Comparison of ENCODE assay signal across 8 cellular contexts in genomic region chr3:17740703-17741102, GRCh38. TPM values are rescaled to one million over a fixed set of nuclear protein-coding genes. Genes with fewer than 3 reads are reported as not detected.
DNase-seq lines count a peak whose midpoint lies in the region; ATAC-seq, FAIRE-seq and TF ChIP-seq lines count a peak whose summit lies in the region.

No MANE protein-coding gene starts in this region.

- TF ChIP-seq EP300 in suprapubic skin (IDR thresholded peaks at IDR 0.05) = no peak

- peak; percentile 52 for DNase-seq in NCI-H510A treated with DMSO at 0.1 percent for 48 hours (lab: John Stamatoyannopoulos, UW)
- no peak for DNase-seq in NCI-H510A (lab: John Stamatoyannopoulos, UW)
- DNase-seq in NAMALWA (ENCODE audit: low spot score) = peak; percentile 66
- no peak for DNase-seq in activated T-helper 2 cell treated with anti-CD3 and anti-CD28 coated beads, Interferon-gamma antibody, Interleukin-2, Interleukin-4, amounts not matched to agents 10 μg/mL and 5 μg/mL and 100 μg/mL, durations not matched to agents 14 hours and 24 hours and 36 hours (ENCODE audit: low spot score)
- DNase-seq in kidney = no peak
- no peak for DNase-seq in suprapubic skin (ENCODE audit: low spot score in 2 of 2)
- DNase-seq in NCI-H1048 (lab: John Stamatoyannopoulos, UW) = no peak

- intact Hi-C loops in activated T-helper 2 cell treated with anti-CD3 and anti-CD28 coated beads, Interferon-gamma antibody, Interleukin-2, Interleukin-4, amounts not matched to agents 10 μg/mL and 5 μg/mL and 100 μg/mL, durations not matched to agents 14 hours and 24 hours and 36 hours (cut with micrococcal nuclease) = loop anchor here (5.0 to 10.0 kb wide), 2 partner anchors 814 to 1428 kb away; no protein-coding TSS in a partner anchor
- intact Hi-C loops in kidney (cut with DNase I) = no loop called here

- no peak for TF ChIP-seq CTCF in kidney (IDR thresholded peaks at IDR 0.05; ENCODE audit: borderline replicate concordance, extremely low read depth, insufficient read depth)
- TF ChIP-seq CTCF in suprapubic skin (IDR thresholded peaks at IDR 0.05) = no peak

- H3K36me3 ChIP-seq in kidney (ENCODE audit: control insufficient read depth in 1 of 2, insufficient read depth in 2 of 2, low read length in 2 of 2) (no peaks in the 10 kb centered on the region), suprapubic skin (no peaks in the 10 kb centered on the region)

- peaks cover 3 to 8% of the 10 kb centered on the region in 2 donors for H3K4me1 ChIP-seq in kidney (ENCODE audit: control insufficient read depth in 1 of 2, insufficient read depth in 1 of 2, low read depth in 1 of 2, low read length in 2 of 2)
- peaks cover 38% of the 10 kb centered on the region for H3K4me1 ChIP-seq in suprapubic skin

- no peaks in the 10 kb centered on the region for H3K27me3 Mint-ChIP-seq in activated T-helper 2 cell treated with anti-CD3 and anti-CD28 coated beads, Interferon-gamma antibody, Interleukin-2, Interleukin-4, amounts not matched to agents 10 μg/mL and 5 μg/mL and 100 μg/mL, durations not matched to agents 14 hours and 24 hours and 36 hours (ENCODE audit: low read depth)

- peak overlapping the region; percentile 93 for H3K4me3 Mint-ChIP-seq in activated T-helper 2 cell treated with anti-CD3 and anti-CD28 coated beads, Interferon-gamma antibody, Interleukin-2, Interleukin-4, amounts not matched to agents 10 μg/mL and 5 μg/mL and 100 μg/mL, durations not matched to agents 14 hours and 24 hours and 36 hours (ENCODE audit: low read depth)

- H3K9ac ChIP-seq in kidney (ENCODE audit: low read length in 2 of 2) = peak overlapping the region in 1 of 2 donors; percentile 86

- no peak for ATAC-seq in HG02610 (IDR thresholded peaks at IDR 0.05; ENCODE audit: unreplicated experiment)

- peaks cover 22% of the 10 kb centered on the region for H3K36me3 Mint-ChIP-seq in activated T-helper 2 cell treated with anti-CD3 and anti-CD28 coated beads, Interferon-gamma antibody, Interleukin-2, Interleukin-4, amounts not matched to agents 10 μg/mL and 5 μg/mL and 100 μg/mL, durations not matched to agents 14 hours and 24 hours and 36 hours (ENCODE audit: low read depth)

- peaks cover 39% of the 10 kb centered on the region for H3K4me1 Mint-ChIP-seq in activated T-helper 2 cell treated with anti-CD3 and anti-CD28 coated beads, Interferon-gamma antibody, Interleukin-2, Interleukin-4, amounts not matched to agents 10 μg/mL and 5 μg/mL and 100 μg/mL, durations not matched to agents 14 hours and 24 hours and 36 hours (ENCODE audit: low read depth)

- TF ChIP-seq POLR2A in suprapubic skin (IDR thresholded peaks at IDR 0.05) = no peak

- WGBS in suprapubic skin = 34% methylated on average over 4 of the region's 4 CpGs

- FAIRE-seq in kidney (lab: Jason Lieb, UNC) = no peak

- H3K27ac ChIP-seq in kidney (ENCODE audit: low read depth in 2 of 2, low read length in 2 of 2) = no peak overlapping the region
- H3K27ac ChIP-seq in suprapubic skin = peak overlapping the region; percentile 99

- no peaks in the 10 kb centered on the region for H3K27me3 ChIP-seq in suprapubic skin

- peak overlapping the region; percentile 62 for H3K27ac Mint-ChIP-seq in activated T-helper 2 cell treated with anti-CD3 and anti-CD28 coated beads, Interferon-gamma antibody, Interleukin-2, Interleukin-4, amounts not matched to agents 10 μg/mL and 5 μg/mL and 100 μg/mL, durations not matched to agents 14 hours and 24 hours and 36 hours

- H3K4me3 ChIP-seq in kidney (ENCODE audit: low read length in 2 of 2) (peak overlapping the region; percentile 84 to 90), suprapubic skin (peak overlapping the region; percentile 95)

- no peaks in the 10 kb centered on the region for H3K9me3 ChIP-seq in kidney (ENCODE audit: control insufficient read depth in 1 of 2, low read length in 2 of 2)
- no peaks in the 10 kb centered on the region for H3K9me3 ChIP-seq in suprapubic skin

- no peaks in the 10 kb centered on the region for H3K9me3 Mint-ChIP-seq in activated T-helper 2 cell treated with anti-CD3 and anti-CD28 coated beads, Interferon-gamma antibody, Interleukin-2, Interleukin-4, amounts not matched to agents 10 μg/mL and 5 μg/mL and 100 μg/mL, durations not matched to agents 14 hours and 24 hours and 36 hours

RNA-seq across cellular contexts. Expression of gene TBC1D5, which starts 1.7 kb away (rescaled TPM):
- total RNA-seq in activated T-helper 2 cell treated with anti-CD3 and anti-CD28 coated beads, Interferon-gamma antibody, Interleukin-2, Interleukin-4, amounts not matched to agents 10 μg/mL and 5 μg/mL and 100 μg/mL, durations not matched to agents 14 hours and 24 hours and 36 hours = 40.2 and 43.9 TPM in 2 replicates
- total RNA-seq in kidney (77.7 TPM), suprapubic skin (10 to 100 TPM; 66.4 to 98.5 (median 79.9) TPM)
- polyA plus RNA-seq in kidney (ENCODE audit: insufficient read depth, low read depth, low replicate concordance) = 9.7 TPM

Comparison
In these comparisons a context has a peak if more than half of its experiments do, and no peak if none do; other contexts are left out.
1. DNase-seq: peak in NCI-H510A treated with DMSO at 0.1 percent for 48 hours (single experiment) and NAMALWA (single experiment); none in NCI-H510A (single experiment), activated T-helper 2 cell treated with anti-CD3 and anti-CD28 coated beads, Interferon-gamma antibody, Interleukin-2, Interleukin-4, amounts not matched to agents 10 μg/mL and 5 μg/mL and 100 μg/mL, durations not matched to agents 14 hours and 24 hours and 36 hours (single experiment), kidney (single experiment), suprapubic skin (0 of 2) and NCI-H1048 (single experiment).